16 cellular contexts compared by ENCODE assay signal in genomic region chr20:36113566-36114247, GRCh38. TPM values are rescaled to one million over a fixed set of nuclear protein-coding genes. Genes with fewer than 3 reads are reported as not detected.
DNase-seq lines count a peak whose midpoint lies in the region; ATAC-seq, FAIRE-seq and TF ChIP-seq lines count a peak whose summit lies in the region.
"Had no signal": no experiment of that assay in that cellular context is flagged by ENCODE, and none has a peak within 500 bp of the region (broad histone marks: within the 10 kb centered on the region; RNA-seq: fewer than 3 reads in every experiment).

No MANE protein-coding gene starts in this region.

- H3K9me3 ChIP-seq in heart right ventricle, result no peaks in the 10 kb centered on the region
- H3K9me3 ChIP-seq in right atrium auricular region, result no peaks in the 10 kb centered on the region
- H3K9me3 ChIP-seq in OCI-LY3 (ENCODE audit: insufficient read depth, low read length), result no peaks in the 10 kb centered on the region
- H3K9me3 ChIP-seq in gastroesophageal sphincter, result no peaks in the 10 kb centered on the region
- no peaks in the 10 kb centered on the region for H3K9me3 ChIP-seq in upper lobe of right lung
- H3K9me3 ChIP-seq: A549, tibial nerve had no signal

- intact Hi-C loops in heart right ventricle (cut with DNase I), result no loop called here
- intact Hi-C loops in upper lobe of right lung (cut with DNase I), result no loop called here

- TF ChIP-seq CTCF in heart right ventricle (IDR thresholded peaks at IDR 0.05), result no peak
- no peak for TF ChIP-seq CTCF in right atrium auricular region (IDR thresholded peaks at IDR 0.05)
- no peak for TF ChIP-seq CTCF in OCI-LY3 (IDR thresholded peaks at IDR 0.05; ENCODE audit: low read depth, low read length)
- no peak for TF ChIP-seq CTCF in gastroesophageal sphincter (IDR thresholded peaks at IDR 0.05)
- no peak for TF ChIP-seq CTCF in upper lobe of right lung (IDR thresholded peaks at IDR 0.05)
- no peak for TF ChIP-seq CTCF in D721Med (IDR thresholded peaks at IDR 0.05; ENCODE audit: insufficient read depth, missing control alignments)

- H3K36me3 ChIP-seq in heart right ventricle, result no peaks in the 10 kb centered on the region
- no peaks in the 10 kb centered on the region for H3K36me3 ChIP-seq in right atrium auricular region
- no peaks in the 10 kb centered on the region for H3K36me3 ChIP-seq in OCI-LY3 (replicated peaks; ENCODE audit: low read depth, low read length)
- H3K36me3 ChIP-seq in gastroesophageal sphincter, result no peaks in the 10 kb centered on the region
- H3K36me3 ChIP-seq in upper lobe of right lung, result no peaks in the 10 kb centered on the region
- H3K36me3 ChIP-seq: tibial nerve had no signal

- ATAC-seq in heart right ventricle (peak in 6 of 8 donors; percentile 35 to 61 (median 54)), gastroesophageal sphincter (peak; percentile 17), upper lobe of right lung (peak; percentile 64), GM19452 (IDR thresholded peaks at IDR 0.05; ENCODE audit: unreplicated experiment) (no peak)
- ATAC-seq: activated naive CD4-positive, alpha-beta T cell treated with anti-CD3 and anti-CD28 coated beads, Interleukin-2, amount 50 U/mL, for 72 hours; natural killer cell had no signal

- H3K79me2 ChIP-seq in OCI-LY3 (ENCODE audit: low read length), result no peaks in the 10 kb centered on the region

- TF ChIP-seq POLR2A in gastroesophageal sphincter (IDR thresholded peaks at IDR 0.05), result no peak

- H3K9ac ChIP-seq in OCI-LY3 (ENCODE audit: low read length), result peak overlapping the region; percentile 43

- H3K4me2 ChIP-seq in OCI-LY3 (ENCODE audit: low read length), result peak overlapping the region; percentile 70
- H3K4me2 ChIP-seq: A549 had no signal

- H3K27me3 ChIP-seq in heart right ventricle, result no peaks in the 10 kb centered on the region
- no peaks in the 10 kb centered on the region for H3K27me3 ChIP-seq in right atrium auricular region
- H3K27me3 ChIP-seq in OCI-LY3 (ENCODE audit: low read depth, low read length), result no peaks in the 10 kb centered on the region
- H3K27me3 ChIP-seq in gastroesophageal sphincter, result no peaks in the 10 kb centered on the region
- no peaks in the 10 kb centered on the region for H3K27me3 ChIP-seq in upper lobe of right lung
- H3K27me3 ChIP-seq: tibial nerve had no signal

- peaks cover 0 to 23% (median 0%) of the 10 kb centered on the region in 9 donors for H3K4me1 ChIP-seq in heart right ventricle
- no peaks in the 10 kb centered on the region for H3K4me1 ChIP-seq in right atrium auricular region
- H3K4me1 ChIP-seq in OCI-LY3 (ENCODE audit: low read length), result peaks cover 40% of the 10 kb centered on the region
- no peaks in the 10 kb centered on the region for H3K4me1 ChIP-seq in gastroesophageal sphincter
- peaks cover 40% of the 10 kb centered on the region for H3K4me1 ChIP-seq in upper lobe of right lung

- WGBS in heart right ventricle, 2 donors, result 49 to 57% methylated on average over 13 of the region's 13 CpGs
- WGBS in gastroesophageal sphincter (ENCODE audit: low coverage in 1 of 2), 2 donors, result 43 to 45% methylated on average over 5 to 9 of the region's 13 CpGs

- no peak for FAIRE-seq in D721Med (lab: Jason Lieb, UNC)
- FAIRE-seq: A549 had no signal

- H3K4me3 ChIP-seq in heart right ventricle (no peak overlapping the region), right atrium auricular region (no peak overlapping the region), OCI-LY3 (ENCODE audit: low read length) (peak overlapping the region; percentile 36), gastroesophageal sphincter (no peak overlapping the region), upper lobe of right lung (no peak overlapping the region)
- H3K4me3 ChIP-seq: A549, tibial nerve had no signal

- H2AFZ ChIP-seq in OCI-LY3 (ENCODE audit: low read depth, low read length), result peak overlapping the region; percentile 27

- no peak for TF ChIP-seq EP300 in gastroesophageal sphincter (IDR thresholded peaks at IDR 0.05)

- H4K20me1 ChIP-seq in OCI-LY3 (ENCODE audit: insufficient read depth, low read length), result no peaks in the 10 kb centered on the region

- H3K27ac ChIP-seq in heart right ventricle (peak overlapping the region in 3 of 10 donors; percentile 15 to 75 (median 22)), right atrium auricular region (no peak overlapping the region), OCI-LY3 (ENCODE audit: low read length) (peak overlapping the region; percentile 75), gastroesophageal sphincter (no peak overlapping the region), upper lobe of right lung (peak overlapping the region; percentile 36)
- H3K27ac ChIP-seq: A549 had no signal

- DNase-seq in heart right ventricle (no peak), right atrium auricular region (ENCODE audit: low spot score) (no peak), upper lobe of right lung (no peak), cortex of kidney (lab: John Stamatoyannopoulos, UW) (no peak), D721Med (ENCODE audit: insufficient read length, low spot score) (no peak)
- DNase-seq: DMS 273 treated with DMSO at 0.1 percent for 48 hours, natural killer cell, NCI-H1048, NCI-H774 had no signal

RNA-seq across cellular contexts. Expression of gene EPB41L1, which starts 40.8 kb away (rescaled TPM):
- total RNA-seq in heart right ventricle (10 to 100 TPM; 11.1 to 21.7 (median 16.9) TPM), right atrium auricular region (10 to 100 TPM; 17.5 to 18.1 TPM), gastroesophageal sphincter (10 to 100 TPM; 29.2 to 49.3 (median 35.4) TPM), upper lobe of right lung (61.4 TPM)
- 1 to 10 TPM; 7.5 to 8.0 TPM for polyA plus RNA-seq in heart right ventricle
- total RNA-seq: T-helper 1 cell treated with Interleukin-12 subunit alpha and Interleukin-12 subunit beta and Interleukin-4 antibody, amounts not matched to agents 30 ng/mL and 1 ng/mL, for 36 hours had no signal

Comparison
In these comparisons a context has a peak if more than half of its experiments do, and no peak if none do; other contexts are left out.
1. H3K27ac ChIP-seq: peak in OCI-LY3 (single experiment) and upper lobe of right lung (single experiment); none in right atrium auricular region (0 of 2) and gastroesophageal sphincter (0 of 4).